ENCODE assay signal across 20 cellular contexts in the genomic region with DNA sequence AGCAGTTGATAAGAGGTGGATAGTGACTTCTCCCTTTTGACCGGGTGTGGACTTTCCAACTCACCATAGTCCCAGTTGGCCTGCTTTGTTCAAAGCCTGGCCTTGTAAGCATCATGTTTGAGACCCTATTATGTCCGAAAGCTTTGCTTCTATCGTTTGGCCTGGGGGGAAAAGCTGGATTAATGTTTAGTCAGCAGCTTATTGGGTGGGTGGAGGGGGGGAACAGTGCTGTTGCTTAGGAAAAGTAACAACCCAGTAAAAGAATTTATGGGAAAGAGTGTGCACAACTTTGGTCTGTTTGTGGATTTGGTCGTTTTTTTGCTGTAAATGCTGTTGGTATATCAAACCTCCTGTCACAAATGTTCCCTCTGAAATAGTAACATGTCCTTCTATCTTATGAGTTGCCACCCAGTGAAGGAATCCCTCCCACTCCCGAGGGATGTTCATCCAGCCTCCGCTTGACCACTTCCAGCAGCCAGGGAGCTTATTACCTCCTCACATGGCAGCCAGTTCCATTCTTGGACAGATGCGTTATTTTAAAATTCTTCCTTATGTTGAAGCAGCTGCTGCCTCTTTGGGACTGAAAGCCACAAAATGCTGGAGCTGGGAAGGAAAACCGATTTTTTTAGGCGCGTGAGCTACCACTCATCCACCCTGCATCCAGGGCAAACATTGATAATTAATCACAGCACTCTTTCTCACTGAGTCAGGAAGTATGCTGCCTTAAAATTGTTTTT. TPM values are rescaled to one million over a fixed set of nuclear protein-coding genes. Genes with fewer than 3 reads are reported as not detected.
DNase-seq lines count a peak whose midpoint lies in the region; ATAC-seq, FAIRE-seq and TF ChIP-seq lines count a peak whose summit lies in the region.
"Had no signal": no experiment of that assay in that cellular context is flagged by ENCODE, and none has a peak within 500 bp of the region (broad histone marks: within the 10 kb centered on the region; RNA-seq: fewer than 3 reads in every experiment).

No MANE protein-coding gene starts in this region.

- peaks cover 84% of the 10 kb centered on the region for H3K36me3 Mint-ChIP-seq in activated T-helper 17 cell treated with anti-CD3 and anti-CD28 coated beads, Interleukin-2, amount 50 U/mL, for 72 hours (ENCODE audit: low read depth)

- H4K91ac ChIP-seq in mesenchymal stem cell (ENCODE audit: low read length) = no peak overlapping the region

- no peak overlapping the region for H2AK5ac ChIP-seq in mesenchymal stem cell (ENCODE audit: low read length, severe bottlenecking)

- H2BK120ac ChIP-seq in mesenchymal stem cell (ENCODE audit: low read depth, low read length) = no peak overlapping the region

- POLR2A ChIA-PET in RWPE1 (lab: Yijun Ruan, JAX; ENCODE audit: low non-redundant PET) = no interaction called here

- DNase-seq in breast epithelium (ENCODE audit: low spot score in 2 of 2) = no peak
- no peak for DNase-seq in mammary epithelial cell
- DNase-seq in mesenchymal stem cell = no peak
- DNase-seq in RWPE1 (ENCODE audit: low spot score) = no peak
- no peak for DNase-seq in omental fat pad (ENCODE audit: low spot score)
- DNase-seq in D721Med (ENCODE audit: insufficient read length, low spot score) = no peak
- DNase-seq: activated naive CD4-positive, alpha-beta T cell treated with anti-CD3 and anti-CD28 coated beads, Interleukin-2, amount 10 ng/mL, durations not matched to agents 7 days and 5 days; Caco-2; effector CD4-positive, alpha-beta T cell; foreskin fibroblast; GDM1; H7; NCI-H187 treated with DMSO at 0.1 percent for 48 hours; NCI-H524; stimulated activated naive B cell treated with anti-CD40 and anti-IgM and Interleukin-4, amounts not matched to agents 10 μg/mL and 1 μg/mL and 100 μg/mL, for 72 hours had no signal

- no peak overlapping the region for H2BK12ac ChIP-seq in mesenchymal stem cell (ENCODE audit: low read length in 2 of 2)

- peaks cover 56% of the 10 kb centered on the region for H3K79me1 ChIP-seq in mesenchymal stem cell (replicated peaks; ENCODE audit: low read length, poor library complexity, severe bottlenecking)

- no peak overlapping the region for H3K4ac ChIP-seq in mesenchymal stem cell (ENCODE audit: low read depth in 1 of 2, low read length in 2 of 2)

- no peaks in the 10 kb centered on the region for H3K27me3 ChIP-seq in breast epithelium
- no peaks in the 10 kb centered on the region for H3K27me3 ChIP-seq in mammary epithelial cell (ENCODE audit: insufficient read depth, low read length)
- no peaks in the 10 kb centered on the region for H3K27me3 ChIP-seq in mesenchymal stem cell (ENCODE audit: control insufficient read depth in 1 of 2, insufficient read depth in 1 of 2, low read length in 2 of 2)

- H3K9ac ChIP-seq in mammary epithelial cell (ENCODE audit: insufficient read depth, low read length) (no peak overlapping the region), mesenchymal stem cell (ENCODE audit: low read length) (peak overlapping the region; percentile 85)

- CTCF ChIA-PET in mammary epithelial cell (lab: Charles Lee; ENCODE audit: low non-redundant PET) (no interaction called here), RWPE1 (lab: Yijun Ruan, JAX) (no interaction called here)

- H3K27ac ChIP-seq in breast epithelium (peak overlapping the region; percentile 43 to 75), mammary epithelial cell (ENCODE audit: insufficient read depth, low read depth, low read length) (no peak overlapping the region), mesenchymal stem cell (ENCODE audit: low read length, poor library complexity, severe bottlenecking) (no peak overlapping the region), temporal lobe (ENCODE audit: low read depth, low read length) (peak overlapping the region; percentile 62), RWPE1 (no peak overlapping the region)

- no peak overlapping the region for H3K23ac ChIP-seq in mesenchymal stem cell (ENCODE audit: low read length in 2 of 2)

- dilution Hi-C loops in mammary epithelial cell (cut with HindIII; ENCODE audit: low sequenced_read_pairs) = loop anchor here (5.0 kb wide), 1 partner anchor 100 kb away; no protein-coding TSS in a partner anchor

- in situ Hi-C loops in mammary epithelial cell (cut with MboI; ENCODE audit: low sequenced_read_pairs in 2 of 2) = no loop called here

- TF ChIP-seq CTCF in breast epithelium (IDR thresholded peaks at IDR 0.05) (no peak), mammary epithelial cell (conservative IDR thresholded peaks at IDR 0.05 in 1 of 2, IDR thresholded peaks at IDR 0.05 in 1 of 2; ENCODE audit: extremely low read depth in 1 of 2, insufficient read depth in 1 of 2, low read depth in 1 of 2, low read length in 2 of 2) (no peak), RWPE1 (conservative IDR thresholded peaks at IDR 0.05; ENCODE audit: low read depth) (no peak), omental fat pad (IDR thresholded peaks at IDR 0.05) (no peak), D721Med (IDR thresholded peaks at IDR 0.05; ENCODE audit: insufficient read depth, missing control alignments) (no peak)

- H3K27ac Mint-ChIP-seq in activated T-helper 17 cell treated with anti-CD3 and anti-CD28 coated beads, Interleukin-2, amount 50 U/mL, for 72 hours = peak overlapping the region; percentile 80

- H3K9me3 ChIP-seq in breast epithelium = no peaks in the 10 kb centered on the region
- no peaks in the 10 kb centered on the region for H3K9me3 ChIP-seq in mammary epithelial cell (replicated peaks; ENCODE audit: insufficient read depth, low read length)
- H3K9me3 ChIP-seq in mesenchymal stem cell (ENCODE audit: control insufficient read depth, low read length) = no peaks in the 10 kb centered on the region
- H3K9me3 ChIP-seq: Caco-2 had no signal

- peaks cover 22% of the 10 kb centered on the region for H3K4me1 Mint-ChIP-seq in activated T-helper 17 cell treated with anti-CD3 and anti-CD28 coated beads, Interleukin-2, amount 50 U/mL, for 72 hours

- no peak for TF ChIP-seq POLR2A in breast epithelium (IDR thresholded peaks at IDR 0.05)

- no peaks in the 10 kb centered on the region for H3K27me3 Mint-ChIP-seq in activated T-helper 17 cell treated with anti-CD3 and anti-CD28 coated beads, Interleukin-2, amount 50 U/mL, for 72 hours
- H3K27me3 Mint-ChIP-seq: activated naive CD4-positive, alpha-beta T cell treated with anti-CD3 and anti-CD28 coated beads, Interleukin-2, amount 10 ng/mL, durations not matched to agents 7 days and 5 days; stimulated activated naive B cell treated with anti-CD40 and anti-IgM and Interleukin-4, amounts not matched to agents 10 μg/mL and 1 μg/mL and 100 μg/mL, for 72 hours had no signal

- no peak overlapping the region for H3K4me3 ChIP-seq in breast epithelium
- H3K4me3 ChIP-seq in mammary epithelial cell (replicated peaks in 1 of 3; ENCODE audit: insufficient read depth in 1 of 3, low read depth in 2 of 3, low read length in 3 of 3) = no peak overlapping the region
- peak overlapping the region in 1 of 2 experiments; percentile 51 for H3K4me3 ChIP-seq in mesenchymal stem cell (ENCODE audit: insufficient read depth in 1 of 2, low read depth in 1 of 2, low read length in 2 of 2)
- H3K4me3 ChIP-seq: lung had no signal

- H2AFZ ChIP-seq in mammary epithelial cell (ENCODE audit: low read depth, low read length) = no peak overlapping the region
- no peak overlapping the region for H2AFZ ChIP-seq in mesenchymal stem cell (ENCODE audit: low read depth, low read length)

- BruUV-seq in mammary epithelial cell (replicated peaks; lab: Mats Ljungman, UMichigan) = no TSS peak

- H4K20me1 ChIP-seq in mammary epithelial cell (ENCODE audit: insufficient read depth, low read length) = no peaks in the 10 kb centered on the region

- no peaks in the 10 kb centered on the region for H3K9me3 Mint-ChIP-seq in activated T-helper 17 cell treated with anti-CD3 and anti-CD28 coated beads, Interleukin-2, amount 50 U/mL, for 72 hours
- H3K9me3 Mint-ChIP-seq: activated naive CD4-positive, alpha-beta T cell treated with anti-CD3 and anti-CD28 coated beads, Interleukin-2, amount 10 ng/mL, durations not matched to agents 7 days and 5 days; neural crest cell; stimulated activated naive B cell treated with anti-CD40 and anti-IgM and Interleukin-4, amounts not matched to agents 10 μg/mL and 1 μg/mL and 100 μg/mL, for 72 hours had no signal

- no peak overlapping the region for H4K8ac ChIP-seq in mesenchymal stem cell (ENCODE audit: low read length)

- H3K4me1 ChIP-seq in breast epithelium (no peaks in the 10 kb centered on the region), mammary epithelial cell (ENCODE audit: insufficient read depth, low read length) (no peaks in the 10 kb centered on the region), mesenchymal stem cell (ENCODE audit: control insufficient read depth, insufficient read depth, low read depth, low read length) (no peaks in the 10 kb centered on the region)
- H3K4me1 ChIP-seq: Caco-2 had no signal

- H3K4me2 ChIP-seq in mammary epithelial cell (ENCODE audit: insufficient read depth, low read depth, low read length) = no peak overlapping the region
- H3K4me2 ChIP-seq in mesenchymal stem cell (ENCODE audit: low read length, poor library complexity, severe bottlenecking) = no peak overlapping the region

- no peak for ATAC-seq in activated T-helper 17 cell treated with anti-CD3 and anti-CD28 coated beads, Interleukin-2, amount 50 U/mL, for 72 hours (replicated peaks)
- no peak for ATAC-seq in omental fat pad (ENCODE audit: low FRiP score)
- ATAC-seq: stimulated activated naive B cell treated with anti-CD40 and anti-IgM and Interleukin-4, amounts not matched to agents 10 μg/mL and 1 μg/mL and 100 μg/mL, for 72 hours had no signal

- WGBS in mammary epithelial cell (ENCODE audit: low coverage, missing lambda C conversion rate) = 74% methylated on average over 10 of the region's 10 CpGs
- WGBS in mesenchymal stem cell = 97% methylated on average over 10 of the region's 10 CpGs

- H2BK15ac ChIP-seq in mesenchymal stem cell (ENCODE audit: low read depth, poor library complexity, severe bottlenecking) = no peak overlapping the region

- no peak overlapping the region for H3K4me3 Mint-ChIP-seq in activated T-helper 17 cell treated with anti-CD3 and anti-CD28 coated beads, Interleukin-2, amount 50 U/mL, for 72 hours
- H3K4me3 Mint-ChIP-seq: activated naive CD4-positive, alpha-beta T cell treated with anti-CD3 and anti-CD28 coated beads, Interleukin-2, amount 10 ng/mL, durations not matched to agents 7 days and 5 days; neural crest cell; stimulated activated naive B cell treated with anti-CD40 and anti-IgM and Interleukin-4, amounts not matched to agents 10 μg/mL and 1 μg/mL and 100 μg/mL, for 72 hours had no signal

- no peak for FAIRE-seq in D721Med (lab: Jason Lieb, UNC)
- FAIRE-seq: bronchial epithelial cell had no signal

- intact Hi-C loops in breast epithelium (cut with DNase I; ENCODE audit: low total_unique reads) (no loop called here), mammary epithelial cell (cut with micrococcal nuclease) (no loop called here)

- H3K36me3 ChIP-seq in breast epithelium (no peaks in the 10 kb centered on the region), mammary epithelial cell (ENCODE audit: insufficient read depth, low read length) (peaks cover 32% of the 10 kb centered on the region), mesenchymal stem cell (ENCODE audit: control insufficient read depth in 1 of 2, insufficient read depth in 2 of 2, low read depth in 1 of 2, low read length in 2 of 2) (peaks cover 45 to 78% of the 10 kb centered on the region in 2 experiments)

- no peak overlapping the region for H3K18ac ChIP-seq in mesenchymal stem cell (ENCODE audit: low read depth in 1 of 2, low read length in 2 of 2)

- H3K79me2 ChIP-seq in mammary epithelial cell (ENCODE audit: insufficient read depth, low read length) = peaks cover 24% of the 10 kb centered on the region

- H3K14ac ChIP-seq in mesenchymal stem cell (ENCODE audit: low read length in 2 of 2) = no peak overlapping the region

- H2BK5ac ChIP-seq in mesenchymal stem cell (ENCODE audit: low read depth, low read length, poor library complexity, severe bottlenecking) = no peak overlapping the region

RNA-seq across cellular contexts. Expression of gene SAMD4B, which starts 10.5 kb away (rescaled TPM):
- 10 to 100 TPM; 57.4 to 65.2 (median 59.7) TPM for total RNA-seq in breast epithelium
- total RNA-seq in mammary epithelial cell = 10 to 100 TPM; 54.3 to 95.2 TPM
- 54.1 TPM for polyA plus RNA-seq in mammary epithelial cell
- polyA minus RNA-seq in mammary epithelial cell = 144 TPM
- total RNA-seq in activated T-helper 17 cell treated with anti-CD3 and anti-CD28 coated beads, Interleukin-2, amount 50 U/mL, for 72 hours = 10 to 100 TPM; 52.8 to 75.1 TPM
- polyA plus RNA-seq in mesenchymal stem cell (2013, experiment 1 of 2) = 109 TPM
- polyA plus RNA-seq in mesenchymal stem cell (2013, experiment 2 of 2) = 107 TPM
- total RNA-seq in temporal lobe = 20.9 TPM
- 10 to 100 TPM; 55.9 to 87.7 (median 73.2) TPM for total RNA-seq in omental fat pad

RNA-seq across cellular contexts. Expression of gene GMFG, which starts 16.9 kb away (rescaled TPM):
- total RNA-seq in breast epithelium (10 to 100 TPM; 21.7 to 47.5 (median 26.6) TPM), mammary epithelial cell (not detected), temporal lobe (2.0 TPM), omental fat pad (100 to 1,000 TPM in 1 of 4 donors, 10 to 100 TPM in 3; 31.8 to 126 (median 55.5) TPM)
- polyA plus RNA-seq in mammary epithelial cell = 0.17 TPM
- polyA minus RNA-seq in mammary epithelial cell = not detected
- total RNA-seq in activated T-helper 17 cell treated with anti-CD3 and anti-CD28 coated beads, Interleukin-2, amount 50 U/mL, for 72 hours = 100 to 1,000 TPM; 330 to 351 TPM
- polyA plus RNA-seq in mesenchymal stem cell (2013, experiment 1 of 2) = 17.1 TPM
- 18.1 TPM for polyA plus RNA-seq in mesenchymal stem cell (2013, experiment 2 of 2)
- total RNA-seq: bronchial epithelial cell, H7 had no signal

RNA-seq across cellular contexts. Expression of gene LRFN1, which starts 32.1 kb away (rescaled TPM):
- under 1 TPM; 0.16 to 0.66 (median 0.59) TPM for total RNA-seq in breast epithelium
- 1 to 10 TPM in 1 of 2 donors, under 1 TPM in 1; 0.50 to 1.2 TPM for total RNA-seq in mammary epithelial cell
- 0.20 TPM for polyA plus RNA-seq in mammary epithelial cell
- polyA minus RNA-seq in mammary epithelial cell = not detected
- total RNA-seq in activated T-helper 17 cell treated with anti-CD3 and anti-CD28 coated beads, Interleukin-2, amount 50 U/mL, for 72 hours = 1 to 10 TPM; 3.7 to 10.0 TPM
- 0.51 TPM for polyA plus RNA-seq in mesenchymal stem cell (2013, experiment 1 of 2)
- polyA plus RNA-seq in mesenchymal stem cell (2013, experiment 2 of 2) = 0.60 TPM
- 9.8 TPM for total RNA-seq in temporal lobe
- 1 to 10 TPM in 2 of 4 donors, under 1 TPM in 2; 0.63 to 1.4 (median 1.0) TPM for total RNA-seq in omental fat pad

RNA-seq across cellular contexts. Expression of gene PAF1, which starts 38.2 kb away (rescaled TPM):
- total RNA-seq in breast epithelium (10 to 100 TPM; 41.3 to 49.5 (median 45.2) TPM), mammary epithelial cell (10 to 100 TPM; 25.5 to 45.8 TPM), temporal lobe (21.6 TPM), omental fat pad (10 to 100 TPM; 29.2 to 60.3 (median 53.3) TPM)
- polyA plus RNA-seq in mammary epithelial cell = 54.0 TPM
- polyA minus RNA-seq in mammary epithelial cell = 26.5 TPM
- 10 to 100 TPM; 46.6 to 58.6 TPM for total RNA-seq in activated T-helper 17 cell treated with anti-CD3 and anti-CD28 coated beads, Interleukin-2, amount 50 U/mL, for 72 hours
- 45.4 TPM for polyA plus RNA-seq in mesenchymal stem cell (2013, experiment 1 of 2)
- 45.0 TPM for polyA plus RNA-seq in mesenchymal stem cell (2013, experiment 2 of 2)

RNA-seq across cellular contexts. Expression of gene MED29, which starts 38.5 kb away (rescaled TPM):
- total RNA-seq in breast epithelium (10 to 100 TPM; 36.6 to 49.5 (median 47.3) TPM), mammary epithelial cell (10 to 100 TPM; 19.5 to 29.3 TPM), temporal lobe (16.2 TPM), omental fat pad (10 to 100 TPM; 24.5 to 41.3 (median 32.5) TPM)
- polyA plus RNA-seq in mammary epithelial cell = 25.9 TPM
- 21.9 TPM for polyA minus RNA-seq in mammary epithelial cell
- total RNA-seq in activated T-helper 17 cell treated with anti-CD3 and anti-CD28 coated beads, Interleukin-2, amount 50 U/mL, for 72 hours = 10 to 100 TPM; 24.6 to 27.7 TPM
- polyA plus RNA-seq in mesenchymal stem cell (2013, experiment 1 of 2) = 31.3 TPM
- polyA plus RNA-seq in mesenchymal stem cell (2013, experiment 2 of 2) = 31.7 TPM

Comparison
In these comparisons a context has a peak if more than half of its experiments do, and no peak if none do; other contexts are left out.
1. H3K27ac ChIP-seq: peak in breast epithelium (2 of 2) and temporal lobe (single experiment); none in mammary epithelial cell (single experiment), mesenchymal stem cell (single experiment) and RWPE1 (single experiment).